26 cellular contexts compared by ENCODE assay signal in the genomic region with DNA sequence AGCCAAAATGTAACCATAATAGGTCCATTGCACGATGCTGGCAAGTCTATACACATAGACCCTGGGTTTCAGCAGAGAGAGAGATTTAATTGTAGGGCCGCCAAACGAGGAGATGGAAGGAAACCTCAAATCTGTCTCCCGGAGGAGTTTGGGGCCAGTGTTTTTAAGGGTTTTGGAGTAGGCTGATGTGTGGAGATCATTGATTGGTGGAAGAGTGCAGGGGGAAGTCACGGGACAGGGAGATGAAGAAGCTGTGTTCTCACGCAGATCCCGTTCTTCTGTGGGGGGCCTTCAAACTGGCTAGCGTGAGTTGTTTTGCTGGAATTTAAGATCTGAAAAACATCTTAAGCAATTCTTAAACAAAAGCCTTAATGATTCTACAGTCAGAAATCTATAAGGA.
"Had no signal": no experiment of that assay in that cellular context is flagged by ENCODE, and none has a peak within 500 bp of the region (broad histone marks: within the 10 kb centered on the region; RNA-seq: fewer than 3 reads in every experiment).

No MANE protein-coding gene starts in this region.

- H3K27me3 Mint-ChIP-seq: activated CD4-positive, alpha-beta memory T cell treated with anti-CD3 and anti-CD28 coated beads for 36 hours; activated CD4-positive, alpha-beta T cell treated with anti-CD3 and anti-CD28 coated beads, Interleukin-2, amount 10 ng/mL, durations not matched to agents 24 days and 14 days; activated T-cell treated with anti-CD3 and anti-CD28 coated beads, Interleukin-2, amount 50 U/mL, for 24 hours; dendritic cell treated with granulocyte-macrophage colony-stimulating factor and Interleukin-4, amounts not matched to agents 40 ng/mL and 50 ng/mL, for 4 days; progenitor cell of endocrine pancreas; stimulated activated naive CD8-positive, alpha-beta T cell treated with anti-CD3 and anti-CD28 coated beads, Interleukin-15, Interleukin-2, amounts not matched to agents 100 ng/mL and 50 ng/mL, for 24 hours had no signal

- H3K4me1 ChIP-seq: esophagus muscularis mucosa, heart left ventricle, right lobe of liver, upper lobe of right lung had no signal

- H3K9me3 Mint-ChIP-seq: activated CD4-positive, alpha-beta memory T cell treated with anti-CD3 and anti-CD28 coated beads for 36 hours; activated CD4-positive, alpha-beta T cell treated with anti-CD3 and anti-CD28 coated beads, Interleukin-2, amount 10 ng/mL, durations not matched to agents 24 days and 14 days; activated T-cell treated with anti-CD3 and anti-CD28 coated beads, Interleukin-2, amount 50 U/mL, for 24 hours; dendritic cell treated with granulocyte-macrophage colony-stimulating factor and Interleukin-4, amounts not matched to agents 40 ng/mL and 50 ng/mL, for 4 days; endodermal cell; nephron progenitor cell; stimulated activated naive CD8-positive, alpha-beta T cell treated with anti-CD3 and anti-CD28 coated beads, Interleukin-15, Interleukin-2, amounts not matched to agents 100 ng/mL and 50 ng/mL, for 24 hours had no signal

- H3K27ac ChIP-seq: brain microvascular endothelial cell, esophagus muscularis mucosa, heart left ventricle, neutrophil, ovary, right lobe of liver, upper lobe of right lung, VCaP had no signal

- ATAC-seq: activated CD4-positive, CD25-positive, alpha-beta regulatory T cell treated with anti-CD3 and anti-CD28 coated beads, Interleukin-2, amount 50 U/mL, for 24 hours; heart left ventricle; left ventricle myocardium superior; right lobe of liver; upper lobe of right lung had no signal

- H3K9me3 ChIP-seq: esophagus muscularis mucosa, heart left ventricle, neutrophil, ovary, right lobe of liver, upper lobe of right lung had no signal

- H3K4me3 Mint-ChIP-seq: activated CD4-positive, alpha-beta memory T cell treated with anti-CD3 and anti-CD28 coated beads for 36 hours; activated CD4-positive, alpha-beta T cell treated with anti-CD3 and anti-CD28 coated beads, Interleukin-2, amount 10 ng/mL, durations not matched to agents 24 days and 14 days; activated T-cell treated with anti-CD3 and anti-CD28 coated beads, Interleukin-2, amount 50 U/mL, for 24 hours; dendritic cell treated with granulocyte-macrophage colony-stimulating factor and Interleukin-4, amounts not matched to agents 40 ng/mL and 50 ng/mL, for 4 days; endodermal cell; nephron progenitor cell; stimulated activated naive CD8-positive, alpha-beta T cell treated with anti-CD3 and anti-CD28 coated beads, Interleukin-15, Interleukin-2, amounts not matched to agents 100 ng/mL and 50 ng/mL, for 24 hours had no signal

- DNase-seq: activated CD4-positive, alpha-beta memory T cell treated with anti-CD3 and anti-CD28 coated beads for 36 hours; activated CD4-positive, alpha-beta T cell treated with anti-CD3 and anti-CD28 coated beads, Interleukin-2, amount 10 ng/mL, durations not matched to agents 24 days and 14 days; activated CD8-positive, alpha-beta memory T cell treated with anti-CD3 and anti-CD28 coated beads, Interleukin-2, amount 50 U/mL, for 48 hours; activated gamma-delta T cell treated with Interleukin-2 at 50 U/mL for 16 hours; activated naive CD4-positive, alpha-beta T cell treated with anti-CD3 and anti-CD28 coated beads, Interleukin-2, amount 50 U/mL, for 16 hours; activated T-cell treated with anti-CD3 and anti-CD28 coated beads, Interleukin-2, amount 50 U/mL, for 24 hours; amniotic stem cell; brain microvascular endothelial cell; central memory CD4-positive, alpha-beta T cell; endodermal cell; heart left ventricle; left ventricle myocardium superior; nephron progenitor cell; ovary; right lobe of liver; stimulated activated CD4-positive, alpha-beta T cell treated with anti-CD3 and anti-CD28 coated beads, Interleukin-12 subunit alpha, Interleukin-12 subunit beta, amount 100 ng/mL, for 4 hours; stimulated activated CD4-positive, alpha-beta T cell treated with anti-CD3 and anti-CD28 coated beads, Interleukin-4, amount 100 ng/mL, for 1 hour; substantia nigra; upper lobe of right lung had no signal

- H3K27ac Mint-ChIP-seq: activated CD4-positive, alpha-beta memory T cell treated with anti-CD3 and anti-CD28 coated beads for 36 hours; activated CD4-positive, alpha-beta T cell treated with anti-CD3 and anti-CD28 coated beads, Interleukin-2, amount 10 ng/mL, durations not matched to agents 24 days and 14 days; activated T-cell treated with anti-CD3 and anti-CD28 coated beads, Interleukin-2, amount 50 U/mL, for 24 hours; dendritic cell treated with granulocyte-macrophage colony-stimulating factor and Interleukin-4, amounts not matched to agents 40 ng/mL and 50 ng/mL, for 4 days; endodermal cell; nephron progenitor cell; progenitor cell of endocrine pancreas; stimulated activated naive CD8-positive, alpha-beta T cell treated with anti-CD3 and anti-CD28 coated beads, Interleukin-15, Interleukin-2, amounts not matched to agents 100 ng/mL and 50 ng/mL, for 24 hours had no signal

- H3K27me3 ChIP-seq: brain microvascular endothelial cell, esophagus muscularis mucosa, heart left ventricle, neutrophil, ovary, right lobe of liver, upper lobe of right lung had no signal
